In genomic region chr7:15306286-15306685, GRCh38 we compare ENCODE assay signal across 28 cellular contexts.
"Had no signal": no experiment of that assay in that cellular context is flagged by ENCODE, and none has a peak within 500 bp of the region (broad histone marks: within the 10 kb centered on the region; RNA-seq: fewer than 3 reads in every experiment).

No MANE protein-coding gene starts in this region.

- H3K36me3 ChIP-seq: esophagus squamous epithelium, heart right ventricle, left lung, neural progenitor cell, sigmoid colon, stomach, thyroid gland, vagina had no signal

- H3K4me1 ChIP-seq: esophagus squamous epithelium, heart right ventricle, left lung, neural progenitor cell, psoas muscle, sigmoid colon, stomach, thyroid gland, vagina had no signal

- H3K4me1 Mint-ChIP-seq: mesothelial cell of epicardium; naive thymus-derived CD4-positive, alpha-beta T cell; nephron; stimulated activated effector memory CD8-positive, alpha-beta T cell treated with anti-CD3 and anti-CD28 coated beads, Interleukin-12 subunit alpha, Interleukin-12 subunit beta, amount 100 ng/mL, for 72 hours had no signal

- H3K4me3 ChIP-seq: coronary artery, esophagus squamous epithelium, heart right ventricle, left lung, mucosa of descending colon, neural progenitor cell, psoas muscle, sigmoid colon, stomach, thyroid gland, vagina had no signal

- DNase-seq: effector memory CD8-positive, alpha-beta T cell; erythroblast; esophagus squamous epithelium; foreskin melanocyte; glutamatergic neuron; heart right ventricle; hippocampal formation; left cardiac atrium; left lung; mesenchymal stem cell; mucosa of descending colon; naive thymus-derived CD4-positive, alpha-beta T cell; posterior cingulate gyrus; psoas muscle; right cardiac atrium; sigmoid colon; stimulated activated CD4-positive, alpha-beta T cell treated with anti-CD3 and anti-CD28 coated beads, Interleukin-2, amount 100 ng/mL, for 24 hours; stimulated activated CD4-positive, alpha-beta T cell treated with anti-CD3 and anti-CD28 coated beads, Interleukin-4, amount 100 ng/mL, for 24 hours; stimulated activated naive CD4-positive, alpha-beta T cell treated with Interleukin-2 at 50 U/mL for 16 hours; stomach; thyroid gland; trophoblast cell had no signal

- H3K36me3 Mint-ChIP-seq: mesothelial cell of epicardium; naive thymus-derived CD4-positive, alpha-beta T cell; neural progenitor cell; stimulated activated effector memory CD8-positive, alpha-beta T cell treated with anti-CD3 and anti-CD28 coated beads, Interleukin-12 subunit alpha, Interleukin-12 subunit beta, amount 100 ng/mL, for 72 hours had no signal

- H3K9me3 Mint-ChIP-seq: neural progenitor cell had no signal

- H3K27me3 ChIP-seq: esophagus squamous epithelium, heart right ventricle, left lung, neural progenitor cell, sigmoid colon, stomach, thyroid gland, vagina had no signal

- H3K27me3 Mint-ChIP-seq: effector memory CD8-positive, alpha-beta T cell; naive thymus-derived CD4-positive, alpha-beta T cell had no signal

- ATAC-seq: effector memory CD8-positive, alpha-beta T cell; heart right ventricle; left cardiac atrium; left lung; mucosa of descending colon; naive thymus-derived CD4-positive, alpha-beta T cell; psoas muscle; right cardiac atrium; stimulated activated effector memory CD8-positive, alpha-beta T cell treated with anti-CD3 and anti-CD28 coated beads, Interleukin-12 subunit alpha, Interleukin-12 subunit beta, amount 100 ng/mL, for 72 hours had no signal

- H3K27ac ChIP-seq: coronary artery, esophagus squamous epithelium, heart right ventricle, left lung, neural progenitor cell, psoas muscle, sigmoid colon, stomach, thyroid gland, vagina had no signal

- H3K4me3 Mint-ChIP-seq: effector memory CD8-positive, alpha-beta T cell; mesothelial cell of epicardium; naive thymus-derived CD4-positive, alpha-beta T cell; nephron; neural progenitor cell; stimulated activated effector memory CD8-positive, alpha-beta T cell treated with anti-CD3 and anti-CD28 coated beads, Interleukin-12 subunit alpha, Interleukin-12 subunit beta, amount 100 ng/mL, for 72 hours had no signal

- H3K27ac Mint-ChIP-seq: effector memory CD8-positive, alpha-beta T cell; mesothelial cell of epicardium; naive thymus-derived CD4-positive, alpha-beta T cell; nephron; neural progenitor cell; stimulated activated effector memory CD8-positive, alpha-beta T cell treated with anti-CD3 and anti-CD28 coated beads, Interleukin-12 subunit alpha, Interleukin-12 subunit beta, amount 100 ng/mL, for 72 hours had no signal

- H3K9me3 ChIP-seq: esophagus squamous epithelium, mucosa of descending colon, psoas muscle, sigmoid colon, stomach, thyroid gland, vagina had no signal
